8 cellular contexts compared by ENCODE assay signal in genomic region chr15:70474682-70475438, GRCh38.
A peak's percentile ranks its signal among the peaks of the same experiment; 100 is the strongest.
DNase-seq lines count a peak whose midpoint lies in the region; ATAC-seq and TF ChIP-seq lines count a peak whose summit lies in the region.

No MANE protein-coding gene starts in this region.

- H3K36me3 Mint-ChIP-seq in T-cell (no peaks in the 10 kb centered on the region), naive B cell (peaks cover 0 to 16% of the 10 kb centered on the region in 2 donors), Caco-2 (ENCODE audit: insufficient read depth, unreplicated experiment) (no peaks in the 10 kb centered on the region)

- H3K9me3 Mint-ChIP-seq in T-cell (no peaks in the 10 kb centered on the region), naive B cell (peaks cover 0 to 5% (median 2%) of the 10 kb centered on the region in 7 donors), Caco-2 (ENCODE audit: unreplicated experiment) (no peaks in the 10 kb centered on the region)

- intact Hi-C loops in Caco-2 (cut with micrococcal nuclease; ENCODE audit: unreplicated experiment) = no loop called here

- H3K27ac Mint-ChIP-seq in T-cell = peak overlapping the region in 1 of 2 donors; percentile 8
- peak overlapping the region in 5 of 6 donors; percentile 50 to 96 (median 59) for H3K27ac Mint-ChIP-seq in naive B cell
- no peak overlapping the region for H3K27ac Mint-ChIP-seq in Caco-2 (ENCODE audit: unreplicated experiment)

- H3K27ac ChIP-seq in ACC112 (ENCODE audit: low read depth, low read length) = peak overlapping the region; percentile 94
- no peak overlapping the region for H3K27ac ChIP-seq in effector memory CD4-positive, alpha-beta T cell (ENCODE audit: insufficient read depth, low read length, poor library complexity, severe bottlenecking)

- BruUV-seq in Caco-2 (replicated peaks; lab: Mats Ljungman, UMichigan) = no TSS peak

- CTCF ChIA-PET in T-cell (lab: Charles Lee) (interaction anchor here (0.6 to 1.2 kb wide), 4 partner anchors 8 to 999 kb away, joined by 3 to 5 read pairs (median 4); no protein-coding TSS in a partner anchor), Caco-2 (lab: Charles Lee) (interaction anchor here (1.2 kb wide), 1 partner anchor 8 kb away, joined by 3 read pairs; no protein-coding TSS in a partner anchor)

- POLR2A ChIA-PET in T-cell (lab: Charles Lee) (interaction anchor here in 1 of 2 donors (0.6 kb wide), 1 partner anchor 673 kb away, joined by 3 read pairs; no protein-coding TSS in a partner anchor), Caco-2 (lab: Charles Lee) (no interaction called here)

- H3K27me3 ChIP-seq in ACC112 (ENCODE audit: insufficient read depth, low read length) = no peaks in the 10 kb centered on the region
- H3K27me3 ChIP-seq in effector memory CD4-positive, alpha-beta T cell (replicated peaks; ENCODE audit: control insufficient read depth, insufficient read depth, low read length, poor library complexity, severe bottlenecking) = no peaks in the 10 kb centered on the region
- no peaks in the 10 kb centered on the region for H3K27me3 ChIP-seq in Caco-2 (replicated peaks; ENCODE audit: control insufficient read depth, insufficient read depth, low read length)

- ATAC-seq in T-cell (replicated peaks in 1 of 4) = peak; percentile 57 to 64 (median 60)
- ATAC-seq in naive B cell (ENCODE audit: low read depth in 2 of 2) = peak; percentile 32 to 45

- H3K4me1 Mint-ChIP-seq in T-cell (peaks cover 32 to 45% (median 37%) of the 10 kb centered on the region in 3 donors), naive B cell (peaks cover 29 to 46% (median 40%) of the 10 kb centered on the region in 3 donors), Caco-2 (ENCODE audit: low read depth, unreplicated experiment) (peaks cover 1% of the 10 kb centered on the region)

- no peaks in the 10 kb centered on the region for H3K36me3 ChIP-seq in ACC112 (ENCODE audit: insufficient read depth, low read length)
- no peaks in the 10 kb centered on the region for H3K36me3 ChIP-seq in effector memory CD4-positive, alpha-beta T cell (ENCODE audit: control insufficient read depth, insufficient read depth, low read length)
- no peaks in the 10 kb centered on the region for H3K36me3 ChIP-seq in Caco-2 (ENCODE audit: control insufficient read depth, insufficient read depth, low read length)

- peak; percentile 74 for DNase-seq in HPDE6-E6E7 (ENCODE audit: extremely low spot score)
- DNase-seq in T-cell = peak in 10 of 34 experiments; percentile 11 to 39 (median 30)
- no peak for DNase-seq in effector memory CD4-positive, alpha-beta T cell
- peak; percentile 38 for DNase-seq in naive B cell
- no peak for DNase-seq in NCI-H524 treated with DMSO at 0.1 percent for 48 hours (lab: John Stamatoyannopoulos, UW)
- no peak for DNase-seq in stimulated activated CD4-positive, alpha-beta T cell treated with anti-CD3 and anti-CD28 coated beads, Interleukin-15, amount 100 ng/mL, for 24 hours
- DNase-seq in Caco-2 = no peak

- H3K27me3 Mint-ChIP-seq in T-cell (peaks cover 4 to 16% of the 10 kb centered on the region in 2 donors), naive B cell (peaks cover 0 to 38% (median 22%) of the 10 kb centered on the region in 3 donors), Caco-2 (ENCODE audit: insufficient read depth, unreplicated experiment) (no peaks in the 10 kb centered on the region)

- TF ChIP-seq CTCF in Caco-2 (IDR thresholded peaks at IDR 0.05; ENCODE audit: insufficient read depth in 1 of 2, low read depth in 1 of 2, low read length in 1 of 2, severe bottlenecking in 1 of 2, unreplicated experiment in 1 of 2) = no peak

- H3K4me1 ChIP-seq in ACC112 (ENCODE audit: control insufficient read depth, insufficient read depth, low read length, unreplicated experiment) = peaks cover 37% of the 10 kb centered on the region
- H3K4me1 ChIP-seq in effector memory CD4-positive, alpha-beta T cell (ENCODE audit: control insufficient read depth, insufficient read depth, low read length, poor library complexity, severe bottlenecking) = peaks cover 18% of the 10 kb centered on the region
- no peaks in the 10 kb centered on the region for H3K4me1 ChIP-seq in Caco-2

- H3K4me3 ChIP-seq in ACC112 (ENCODE audit: low read depth, low read length) (peak overlapping the region; percentile 56), Caco-2 (ENCODE audit: low read depth, low read length) (no peak overlapping the region)
- H3K4me3 ChIP-seq in effector memory CD4-positive, alpha-beta T cell (ENCODE audit: insufficient read depth, low read depth, low read length, poor library complexity, severe bottlenecking) = peak overlapping the region; percentile 26

- H3K79me2 ChIP-seq in ACC112 (ENCODE audit: control insufficient read depth, insufficient read depth, low read length, unreplicated experiment) = no peaks in the 10 kb centered on the region

- H3K4me3 Mint-ChIP-seq in T-cell (peak overlapping the region; percentile 53 to 77 (median 59)), naive B cell (peak overlapping the region; percentile 70 to 92 (median 86)), Caco-2 (ENCODE audit: unreplicated experiment) (no peak overlapping the region)

- H3K9me3 ChIP-seq in effector memory CD4-positive, alpha-beta T cell (ENCODE audit: control insufficient read depth, low read length) = no peaks in the 10 kb centered on the region
- no peaks in the 10 kb centered on the region for H3K9me3 ChIP-seq in Caco-2

- H2AFZ ChIP-seq in ACC112 (ENCODE audit: low read length, unreplicated experiment) = peak overlapping the region; percentile 58

Comparison
In these comparisons a context has a peak if more than half of its experiments do, and no peak if none do; other contexts are left out.
1. DNase-seq: peak in HPDE6-E6E7 (single experiment) and naive B cell (single experiment); none in effector memory CD4-positive, alpha-beta T cell (0 of 3), NCI-H524 treated with DMSO at 0.1 percent for 48 hours (single experiment), stimulated activated CD4-positive, alpha-beta T cell treated with anti-CD3 and anti-CD28 coated beads, Interleukin-15, amount 100 ng/mL, for 24 hours (single experiment) and Caco-2 (0 of 2).